ENCODE assay signal across 27 cellular contexts in the genomic region with DNA sequence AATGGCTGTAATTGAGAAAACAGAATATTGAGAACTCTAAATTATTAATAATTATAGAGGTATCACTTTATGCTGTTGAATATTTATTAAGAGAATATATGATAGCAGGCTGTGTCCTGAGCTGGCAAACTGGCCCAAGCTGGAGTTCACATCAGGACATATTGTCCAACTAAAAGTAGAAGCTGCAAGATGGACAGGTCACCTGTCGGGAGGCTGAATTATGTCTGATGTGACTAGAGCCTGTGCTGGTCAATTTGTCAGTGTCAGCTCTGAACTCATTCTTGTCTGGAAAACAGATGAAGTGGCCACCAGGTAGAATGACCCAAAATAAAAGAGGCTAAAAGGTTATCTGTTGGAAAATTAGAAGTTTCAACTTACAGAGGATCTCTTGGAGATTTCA.
"Had no signal": no experiment of that assay in that cellular context is flagged by ENCODE, and none has a peak within 500 bp of the region (broad histone marks: within the 10 kb centered on the region; RNA-seq: fewer than 3 reads in every experiment).

No MANE protein-coding gene starts in this region.

- H3K27me3 Mint-ChIP-seq: natural killer cell treated with Interleukin-12 subunit alpha and Interleukin-12 subunit beta and Interleukin-15 and Interleukin-18, amount 100 ng/mL, for 72 hours had no signal

- H3K4me3 Mint-ChIP-seq: memory B cell; naive thymus-derived CD4-positive, alpha-beta T cell; natural killer cell treated with Interleukin-12 subunit alpha and Interleukin-12 subunit beta and Interleukin-15 and Interleukin-18, amount 100 ng/mL, for 72 hours; stimulated activated naive B cell treated with anti-CD40 and anti-IgM and Interleukin-4, amounts not matched to agents 10 μg/mL and 1 μg/mL and 100 μg/mL, for 72 hours had no signal

- H3K36me3 Mint-ChIP-seq: memory B cell; naive thymus-derived CD4-positive, alpha-beta T cell; natural killer cell treated with Interleukin-12 subunit alpha and Interleukin-12 subunit beta and Interleukin-15 and Interleukin-18, amount 100 ng/mL, for 72 hours; stimulated activated naive B cell treated with anti-CD40 and anti-IgM and Interleukin-4, amounts not matched to agents 10 μg/mL and 1 μg/mL and 100 μg/mL, for 72 hours had no signal

- H3K9ac ChIP-seq: parathyroid adenoma had no signal

- H3K27me3 ChIP-seq: heart right ventricle, left lung, right atrium auricular region, right lobe of liver, stomach, testis, thyroid gland, transverse colon, upper lobe of left lung had no signal

- H3K4me2 ChIP-seq: hepatocyte had no signal

- DNase-seq: heart right ventricle; kidney; left colon; left lung; lower lobe of right lung; midbrain; mucosa of descending colon; naive thymus-derived CD4-positive, alpha-beta T cell; nucleus accumbens; right lobe of liver; stimulated activated CD4-positive, alpha-beta T cell treated with anti-CD3 and anti-CD28 coated beads, Interleukin-12 subunit alpha, Interleukin-12 subunit beta, amount 100 ng/mL, for 4 hours; stimulated activated CD4-positive, alpha-beta T cell treated with anti-CD3 and anti-CD28 coated beads, Interleukin-15, amount 100 ng/mL, for 24 hours; stimulated activated CD4-positive, alpha-beta T cell treated with anti-CD3 and anti-CD28 coated beads, Interleukin-2, amount 100 ng/mL, for 24 hours; stimulated activated CD4-positive, alpha-beta T cell treated with anti-CD3 and anti-CD28 coated beads, Interleukin-4, amount 100 ng/mL, for 1 hour; stimulated activated naive B cell treated with anti-CD40 and anti-IgM and Interleukin-4, amounts not matched to agents 10 μg/mL and 1 μg/mL and 100 μg/mL, for 72 hours; stimulated activated naive CD8-positive, alpha-beta T cell treated with anti-CD3 and anti-CD28 coated beads, Interleukin-15, Interleukin-2, amounts not matched to agents 100 U/mL and 50 U/mL, for 24 hours; stomach; testis; thyroid gland; transverse colon; upper lobe of left lung had no signal

- H3K4me1 Mint-ChIP-seq: memory B cell; stimulated activated naive B cell treated with anti-CD40 and anti-IgM and Interleukin-4, amounts not matched to agents 10 μg/mL and 1 μg/mL and 100 μg/mL, for 72 hours had no signal

- H3K36me3 ChIP-seq: heart right ventricle, left lung, lower lobe of right lung, right atrium auricular region, right lobe of liver, stomach, thyroid gland, transverse colon, upper lobe of left lung had no signal

- H3K4me3 ChIP-seq: heart right ventricle, hepatocyte, left lung, lower lobe of right lung, mucosa of descending colon, right atrium auricular region, right lobe of liver, skin epidermis, stomach, testis, thyroid gland, transverse colon, upper lobe of left lung had no signal

- H3K27ac Mint-ChIP-seq: memory B cell; naive thymus-derived CD4-positive, alpha-beta T cell; natural killer cell treated with Interleukin-12 subunit alpha and Interleukin-12 subunit beta and Interleukin-15 and Interleukin-18, amount 100 ng/mL, for 72 hours; stimulated activated naive B cell treated with anti-CD40 and anti-IgM and Interleukin-4, amounts not matched to agents 10 μg/mL and 1 μg/mL and 100 μg/mL, for 72 hours had no signal

- H3K9me3 ChIP-seq: heart right ventricle, left lung, lower lobe of right lung, mucosa of descending colon, right atrium auricular region, right lobe of liver, stomach, testis, thyroid gland, transverse colon, upper lobe of left lung had no signal

- ATAC-seq: heart right ventricle; left colon; left lung; lower lobe of right lung; mucosa of descending colon; naive thymus-derived CD4-positive, alpha-beta T cell; natural killer cell treated with Interleukin-12 subunit alpha and Interleukin-12 subunit beta and Interleukin-15 and Interleukin-18, amount 100 ng/mL, for 72 hours; right lobe of liver; stimulated activated naive B cell treated with anti-CD40 and anti-IgM and Interleukin-4, amounts not matched to agents 10 μg/mL and 1 μg/mL and 100 μg/mL, for 72 hours; stimulated activated naive CD8-positive, alpha-beta T cell treated with anti-CD3 and anti-CD28 coated beads, Interleukin-15, Interleukin-2, amounts not matched to agents 100 U/mL and 50 U/mL, for 24 hours had no signal

- H3K4me1 ChIP-seq: heart right ventricle, left lung, lower lobe of right lung, parathyroid adenoma, right atrium auricular region, right lobe of liver, stomach, testis, thyroid gland, transverse colon, upper lobe of left lung had no signal

- H3K27ac ChIP-seq: heart right ventricle, hepatocyte, left lung, lower lobe of right lung, parathyroid adenoma, right atrium auricular region, right lobe of liver, skin epidermis, stomach, testis, thyroid gland, transverse colon, upper lobe of left lung had no signal

- H2AFZ ChIP-seq: hepatocyte, parathyroid adenoma had no signal

- H3K79me2 ChIP-seq: hepatocyte, parathyroid adenoma had no signal
